13 cellular contexts compared by ENCODE assay signal in the genomic region with DNA sequence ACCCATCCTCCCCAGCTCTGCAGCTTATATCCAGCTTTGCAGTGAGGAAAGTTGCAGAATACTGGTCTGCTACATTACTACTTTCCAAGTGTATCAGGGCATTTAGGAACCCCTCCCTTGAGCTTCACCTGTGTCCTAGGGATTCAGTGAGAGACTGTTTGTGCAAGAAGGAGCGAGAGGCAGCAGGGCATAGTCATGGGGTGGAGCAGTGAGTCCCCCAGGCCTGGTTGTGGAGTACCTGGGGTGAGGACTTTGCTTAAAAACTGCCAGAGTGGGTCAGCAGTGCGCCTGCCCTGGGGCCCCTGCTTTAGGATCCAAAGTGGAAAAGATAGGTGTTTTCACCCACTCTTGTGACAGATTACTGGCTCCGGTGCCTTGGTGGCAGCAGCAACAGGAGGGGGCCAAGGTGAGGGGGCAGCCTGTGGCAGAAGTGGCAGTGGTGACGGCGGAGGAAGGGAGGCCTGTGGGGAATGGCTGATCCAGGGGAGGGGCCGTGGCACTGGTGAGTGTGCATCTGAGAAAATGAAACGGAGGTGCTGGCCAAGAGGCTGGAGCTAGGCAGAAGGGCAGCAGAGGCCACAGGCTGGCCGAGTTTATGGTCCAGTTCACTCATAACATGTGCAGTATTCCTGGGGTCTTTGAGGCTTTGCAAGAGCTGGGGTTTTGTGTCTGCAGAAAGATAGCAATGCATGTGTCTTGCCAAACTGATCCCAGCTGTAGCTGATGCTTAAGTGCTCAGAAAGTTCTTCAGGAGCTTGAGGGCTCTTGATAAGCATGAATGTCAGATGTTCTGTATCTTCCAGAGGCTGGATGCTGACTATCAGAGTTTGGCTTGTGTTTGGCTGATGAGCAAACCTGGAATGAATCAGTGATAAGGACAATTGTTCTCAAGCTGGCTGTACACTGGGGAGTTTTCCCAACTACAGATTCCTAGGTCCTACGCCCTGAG. TPM values are rescaled to one million over a fixed set of nuclear protein-coding genes. Genes with fewer than 3 reads are reported as not detected.
DNase-seq lines count a peak whose midpoint lies in the region; ATAC-seq, FAIRE-seq and TF ChIP-seq lines count a peak whose summit lies in the region.
"Had no signal": no experiment of that assay in that cellular context is flagged by ENCODE, and none has a peak within 500 bp of the region (broad histone marks: within the 10 kb centered on the region; RNA-seq: fewer than 3 reads in every experiment).

No MANE protein-coding gene starts in this region.

- no peak for FAIRE-seq in H54 (lab: Jason Lieb, UNC)

- no TSS peak for BruUV-seq in Caco-2 (replicated peaks; lab: Mats Ljungman, UMichigan)

- intact Hi-C loops in right cardiac atrium (cut with DNase I) (loop anchor here in 2 of 4 donors (5.0 to 10.0 kb wide), 2 partner anchors 64 to 67 kb away; no protein-coding TSS in a partner anchor), Caco-2 (cut with micrococcal nuclease; ENCODE audit: unreplicated experiment) (loop anchor here (5.0 kb wide), 1 partner anchor 47 kb away; a partner anchor contains a TSS)

- WGBS in right cardiac atrium: 55% methylated on average over 9 of the region's 9 CpGs
- 57% methylated on average over 9 of the region's 9 CpGs for WGBS in suprapubic skin

- CTCF ChIA-PET in activated CD4-positive, alpha-beta T cell treated with anti-CD3 and anti-CD28 coated beads, Interleukin-2, amount 10 ng/mL, durations not matched to agents 7 days and 5 days (lab: Charles Lee): interaction anchor here (0.6 to 4.4 kb wide), 4 partner anchors 10 to 111 kb away, joined by 3 to 32 read pairs (median 4); no protein-coding TSS in a partner anchor
- CTCF ChIA-PET in Caco-2 (lab: Charles Lee): interaction anchor here (0.7 to 6.2 kb wide), 2 partner anchors 66 to 379 kb away, joined by 3 to 194 read pairs; no protein-coding TSS in a partner anchor

- H3K27me3 Mint-ChIP-seq in activated CD4-positive, alpha-beta T cell treated with anti-CD3 and anti-CD28 coated beads, Interleukin-2, amount 10 ng/mL, durations not matched to agents 7 days and 5 days: no peaks in the 10 kb centered on the region
- H3K27me3 Mint-ChIP-seq in Caco-2 (ENCODE audit: insufficient read depth, unreplicated experiment): peaks cover 4% of the 10 kb centered on the region

- H3K27me3 ChIP-seq in brain microvascular endothelial cell (replicated peaks) (no peaks in the 10 kb centered on the region), right cardiac atrium (ENCODE audit: control insufficient read depth, insufficient read depth) (no peaks in the 10 kb centered on the region), suprapubic skin (no peaks in the 10 kb centered on the region), Caco-2 (replicated peaks; ENCODE audit: control insufficient read depth, insufficient read depth, low read length) (no peaks in the 10 kb centered on the region)

- TF ChIP-seq POLR2A in suprapubic skin (IDR thresholded peaks at IDR 0.05) (no peak), H54 (IDR thresholded peaks at IDR 0.05; ENCODE audit: low read depth, low read length) (no peak)

- in situ Hi-C loops in brain microvascular endothelial cell (cut with HindIII; ENCODE audit: low pct_ligation_motif_present, low sequenced_read_pairs): no loop called here

- H3K9me3 ChIP-seq in right cardiac atrium (ENCODE audit: control insufficient read depth, low read length): no peaks in the 10 kb centered on the region
- no peaks in the 10 kb centered on the region for H3K9me3 ChIP-seq in suprapubic skin
- no peaks in the 10 kb centered on the region for H3K9me3 ChIP-seq in Caco-2
- H3K9me3 ChIP-seq: psoas muscle had no signal

- peaks cover 28% of the 10 kb centered on the region for H3K36me3 ChIP-seq in brain microvascular endothelial cell (replicated peaks)
- peaks cover 56% of the 10 kb centered on the region for H3K36me3 ChIP-seq in suprapubic skin
- no peaks in the 10 kb centered on the region for H3K36me3 ChIP-seq in Caco-2 (ENCODE audit: control insufficient read depth, insufficient read depth, low read length)

- H3K4me1 ChIP-seq in right cardiac atrium (ENCODE audit: control insufficient read depth, insufficient read depth, low read length) (peaks cover 13% of the 10 kb centered on the region), suprapubic skin (peaks cover 34% of the 10 kb centered on the region), Caco-2 (no peaks in the 10 kb centered on the region)
- H3K4me1 ChIP-seq: psoas muscle had no signal

- H3K4me3 ChIP-seq in brain microvascular endothelial cell (ENCODE audit: low read depth, low read length) (no peak overlapping the region), right cardiac atrium (ENCODE audit: low read length) (no peak overlapping the region), suprapubic skin (no peak overlapping the region), Caco-2 (ENCODE audit: low read depth, low read length) (no peak overlapping the region)
- H3K4me3 ChIP-seq: psoas muscle had no signal

- TF ChIP-seq CTCF in brain microvascular endothelial cell (IDR thresholded peaks at IDR 0.05; ENCODE audit: low read depth, low read length, missing control alignments): no peak
- TF ChIP-seq CTCF in suprapubic skin (IDR thresholded peaks at IDR 0.05): no peak
- no peak for TF ChIP-seq CTCF in Caco-2 (IDR thresholded peaks at IDR 0.05; ENCODE audit: insufficient read depth in 1 of 2, low read depth in 1 of 2, low read length in 1 of 2, severe bottlenecking in 1 of 2, unreplicated experiment in 1 of 2)

- POLR2A ChIA-PET in activated CD4-positive, alpha-beta T cell treated with anti-CD3 and anti-CD28 coated beads, Interleukin-2, amount 10 ng/mL, durations not matched to agents 7 days and 5 days (lab: Charles Lee): interaction anchor here (0.6 kb wide), 1 partner anchor 79 kb away, joined by 3 read pairs; no protein-coding TSS in a partner anchor
- POLR2A ChIA-PET in Caco-2 (lab: Charles Lee): no interaction called here

- H3K4me1 Mint-ChIP-seq in activated CD4-positive, alpha-beta T cell treated with anti-CD3 and anti-CD28 coated beads, Interleukin-2, amount 10 ng/mL, durations not matched to agents 7 days and 5 days: no peaks in the 10 kb centered on the region
- no peaks in the 10 kb centered on the region for H3K4me1 Mint-ChIP-seq in Caco-2 (ENCODE audit: low read depth, unreplicated experiment)

- DNase-seq in activated CD4-positive, alpha-beta T cell treated with anti-CD3 and anti-CD28 coated beads, Interleukin-2, amount 10 ng/mL, durations not matched to agents 7 days and 5 days: no peak
- no peak for DNase-seq in activated CD4-positive, alpha-beta T cell treated with anti-CD3 and anti-CD28 coated beads for 1 hour
- DNase-seq in brain microvascular endothelial cell: peak; percentile 60
- DNase-seq in right cardiac atrium: peak in 2 of 3 donors; percentile 68 to 73
- peak in 1 of 2 donors; percentile 68 for DNase-seq in suprapubic skin (ENCODE audit: low spot score in 2 of 2)
- DNase-seq in H54 (ENCODE audit: insufficient read length, low spot score): no peak
- no peak for DNase-seq in Caco-2
- DNase-seq in stimulated activated CD8-positive, alpha-beta memory T cell treated with anti-CD3 and anti-CD28 coated beads, Interleukin-4, amount 100 ng/mL, for 48 hours: no peak
- DNase-seq: activated CD4-positive, alpha-beta T cell treated with anti-CD3 and anti-CD28 coated beads, Interleukin-2, amount 50 U/mL, for 1 hour; activated gamma-delta T cell treated with Interleukin-2 at 50 U/mL for 16 hours; psoas muscle had no signal

- peak overlapping the region; percentile 73 for H3K27ac ChIP-seq in brain microvascular endothelial cell
- H3K27ac ChIP-seq in right cardiac atrium (ENCODE audit: low read length): peak overlapping the region; percentile 25
- peak overlapping the region; percentile 26 for H3K27ac ChIP-seq in suprapubic skin
- H3K27ac ChIP-seq: psoas muscle had no signal

- peak overlapping the region; percentile 58 for H3K27ac Mint-ChIP-seq in activated CD4-positive, alpha-beta T cell treated with anti-CD3 and anti-CD28 coated beads, Interleukin-2, amount 10 ng/mL, durations not matched to agents 7 days and 5 days
- H3K27ac Mint-ChIP-seq in Caco-2 (ENCODE audit: unreplicated experiment): no peak overlapping the region

- no peak overlapping the region for H3K4me3 Mint-ChIP-seq in activated CD4-positive, alpha-beta T cell treated with anti-CD3 and anti-CD28 coated beads, Interleukin-2, amount 10 ng/mL, durations not matched to agents 7 days and 5 days
- no peak overlapping the region for H3K4me3 Mint-ChIP-seq in Caco-2 (ENCODE audit: unreplicated experiment)

- no peaks in the 10 kb centered on the region for H3K9me3 Mint-ChIP-seq in activated CD4-positive, alpha-beta T cell treated with anti-CD3 and anti-CD28 coated beads, Interleukin-2, amount 10 ng/mL, durations not matched to agents 7 days and 5 days
- no peaks in the 10 kb centered on the region for H3K9me3 Mint-ChIP-seq in Caco-2 (ENCODE audit: unreplicated experiment)

- no peak for TF ChIP-seq EP300 in suprapubic skin (IDR thresholded peaks at IDR 0.05)

- peaks cover 37% of the 10 kb centered on the region for H3K36me3 Mint-ChIP-seq in activated CD4-positive, alpha-beta T cell treated with anti-CD3 and anti-CD28 coated beads, Interleukin-2, amount 10 ng/mL, durations not matched to agents 7 days and 5 days (ENCODE audit: low read depth)
- H3K36me3 Mint-ChIP-seq in Caco-2 (ENCODE audit: insufficient read depth, unreplicated experiment): no peaks in the 10 kb centered on the region

- ATAC-seq in right cardiac atrium: peak; percentile 21 to 30
- ATAC-seq: psoas muscle had no signal

RNA-seq across cellular contexts. Expression of a gene that starts 43.4 kb away (rescaled TPM):
- not detected for total RNA-seq in activated CD4-positive, alpha-beta T cell treated with anti-CD3 and anti-CD28 coated beads, Interleukin-2, amount 10 ng/mL, durations not matched to agents 7 days and 5 days
- total RNA-seq in right cardiac atrium: not detected
- not detected for polyA plus RNA-seq in right cardiac atrium
- 1 to 10 TPM in 2 of 4 donors, under 1 TPM in 2; 0.21 to 3.9 (median 1.7) TPM for total RNA-seq in suprapubic skin
- total RNA-seq in Caco-2 (2022): not detected in 2 replicates
- total RNA-seq: A673, temporal lobe had no signal

RNA-seq across cellular contexts. Expression of a gene that starts 44.5 kb away (rescaled TPM):
- 100 to 1,000 TPM; 118 to 122 TPM for total RNA-seq in activated CD4-positive, alpha-beta T cell treated with anti-CD3 and anti-CD28 coated beads, Interleukin-2, amount 10 ng/mL, durations not matched to agents 7 days and 5 days
- total RNA-seq in right cardiac atrium: 10 to 100 TPM; 21.9 to 35.4 (median 26.6) TPM
- 18.1 TPM for polyA plus RNA-seq in right cardiac atrium
- 100 to 1,000 TPM in 1 of 4 donors, 10 to 100 TPM in 3; 59.2 to 111 (median 82.5) TPM for total RNA-seq in suprapubic skin
- total RNA-seq in Caco-2 (2022): 18.7 and 19.5 TPM in 2 replicates

RNA-seq across cellular contexts. Expression of a gene that starts 46.9 kb away (rescaled TPM):
- total RNA-seq in activated CD4-positive, alpha-beta T cell treated with anti-CD3 and anti-CD28 coated beads, Interleukin-2, amount 10 ng/mL, durations not matched to agents 7 days and 5 days: 10 to 100 TPM; 12.0 to 12.8 TPM
- total RNA-seq in right cardiac atrium: 10 to 100 TPM; 14.9 to 19.0 (median 17.8) TPM
- polyA plus RNA-seq in right cardiac atrium: 24.3 TPM
- 10 to 100 TPM in 3 of 4 donors, 1 to 10 TPM in 1; 9.7 to 25.3 (median 10.7) TPM for total RNA-seq in suprapubic skin
- total RNA-seq in Caco-2 (2022): 7.6 TPM in 2 replicates

Comparison
In these comparisons a context has a peak if more than half of its experiments do, and no peak if none do; other contexts are left out.
1. DNase-seq: peak in brain microvascular endothelial cell (single experiment) and right cardiac atrium (2 of 3); none in activated CD4-positive, alpha-beta T cell treated with anti-CD3 and anti-CD28 coated beads, Interleukin-2, amount 10 ng/mL, durations not matched to agents 7 days and 5 days (single experiment), activated CD4-positive, alpha-beta T cell treated with anti-CD3 and anti-CD28 coated beads for 1 hour (single experiment), H54 (single experiment), Caco-2 (0 of 2) and stimulated activated CD8-positive, alpha-beta memory T cell treated with anti-CD3 and anti-CD28 coated beads, Interleukin-4, amount 100 ng/mL, for 48 hours (single experiment).
2. Peak in every context shown above with its lines, with median percentiles within 50 percentile points of each other: H3K27ac ChIP-seq.